18 cellular contexts compared by ENCODE assay signal in genomic region chr2:38850045-38850444, GRCh38. TPM values are rescaled to one million over a fixed set of nuclear protein-coding genes. Genes with fewer than 3 reads are reported as not detected.
DNase-seq lines count a peak whose midpoint lies in the region; ATAC-seq and TF ChIP-seq lines count a peak whose summit lies in the region.
"Had no signal": no experiment of that assay in that cellular context is flagged by ENCODE, and none has a peak within 500 bp of the region (broad histone marks: within the 10 kb centered on the region; RNA-seq: fewer than 3 reads in every experiment).

No MANE protein-coding gene starts in this region.

- peaks cover 19% of the 10 kb centered on the region for H3K36me3 Mint-ChIP-seq in Caco-2 (ENCODE audit: insufficient read depth, unreplicated experiment)

- H3K27me3 ChIP-seq in Caco-2 (replicated peaks; ENCODE audit: control insufficient read depth, insufficient read depth, low read length) (no peaks in the 10 kb centered on the region), esophagus squamous epithelium (no peaks in the 10 kb centered on the region)
- H3K27me3 ChIP-seq: SJSA1, suprapubic skin had no signal

- no peak overlapping the region for H3K4me3 Mint-ChIP-seq in Caco-2 (ENCODE audit: unreplicated experiment)
- H3K4me3 Mint-ChIP-seq: brain, endodermal cell had no signal

- intact Hi-C loops in Caco-2 (cut with micrococcal nuclease; ENCODE audit: unreplicated experiment) = no loop called here
- intact Hi-C loops in esophagus squamous epithelium (cut with DNase I) = no loop called here

- H3K27ac Mint-ChIP-seq in Caco-2 (ENCODE audit: unreplicated experiment) = no peak overlapping the region
- H3K27ac Mint-ChIP-seq: brain, endodermal cell had no signal

- no peak for TF ChIP-seq POLR2A in esophagus squamous epithelium (IDR thresholded peaks at IDR 0.05)

- DNase-seq in GM12865 (ENCODE audit: low read depth) (peak; percentile 66), Caco-2 (no peak), esophagus squamous epithelium (lab: John Stamatoyannopoulos, UW) (no peak), nucleus accumbens (lab: John Stamatoyannopoulos, UW) (no peak)
- DNase-seq in activated CD8-positive, alpha-beta memory T cell treated with anti-CD3 and anti-CD28 coated beads for 24 hours = no peak
- DNase-seq: activated CD4-positive, CD25-positive, alpha-beta regulatory T cell; DMS153; endodermal cell; mesendoderm; NCI-H1105; NCI-H69 had no signal

- H3K36me3 ChIP-seq in Caco-2 (ENCODE audit: control insufficient read depth, insufficient read depth, low read length) (no peaks in the 10 kb centered on the region), esophagus squamous epithelium (peaks cover 0 to 84% (median 6%) of the 10 kb centered on the region in 3 donors)

- CTCF ChIA-PET in Caco-2 (lab: Charles Lee) = interaction anchor here (0.5 kb wide), 1 partner anchor 186 kb away, joined by 3 read pairs; no protein-coding TSS in a partner anchor

- H3K27me3 Mint-ChIP-seq in Caco-2 (ENCODE audit: insufficient read depth, unreplicated experiment) = no peaks in the 10 kb centered on the region

- no peak overlapping the region for H3K27ac ChIP-seq in esophagus squamous epithelium
- H3K27ac ChIP-seq: SJSA1, suprapubic skin had no signal

- peak; percentile 94 for ATAC-seq in GM19351 (IDR thresholded peaks at IDR 0.05; ENCODE audit: unreplicated experiment)
- ATAC-seq in HG02642 (IDR thresholded peaks at IDR 0.05; ENCODE audit: poor library complexity, unreplicated experiment) = peak; percentile 87
- ATAC-seq in HG03378 (IDR thresholded peaks at IDR 0.05; ENCODE audit: unreplicated experiment) = peak; percentile 94

- WGBS in esophagus squamous epithelium, 2 donors = 60 to 78% methylated on average over 3 of the region's 3 CpGs

- no TSS peak for BruUV-seq in Caco-2 (replicated peaks; lab: Mats Ljungman, UMichigan)

- no peaks in the 10 kb centered on the region for H3K9me3 ChIP-seq in Caco-2
- H3K9me3 ChIP-seq in esophagus squamous epithelium = no peaks in the 10 kb centered on the region
- H3K9me3 ChIP-seq: SJSA1, suprapubic skin had no signal

- H3K4me1 Mint-ChIP-seq in Caco-2 (ENCODE audit: low read depth, unreplicated experiment) = no peaks in the 10 kb centered on the region
- H3K4me1 Mint-ChIP-seq: brain, endodermal cell had no signal

- POLR2A ChIA-PET in Caco-2 (lab: Charles Lee) = no interaction called here

- no peaks in the 10 kb centered on the region for H3K9me3 Mint-ChIP-seq in Caco-2 (ENCODE audit: unreplicated experiment)
- H3K9me3 Mint-ChIP-seq: brain, endodermal cell had no signal

- TF ChIP-seq CTCF in GM12865 (IDR thresholded peaks at IDR 0.05; ENCODE audit: insufficient read depth, low read depth, low read length, missing control alignments) (no peak), Caco-2 (IDR thresholded peaks at IDR 0.05; ENCODE audit: insufficient read depth in 1 of 2, low read depth in 1 of 2, low read length in 1 of 2, severe bottlenecking in 1 of 2, unreplicated experiment in 1 of 2) (no peak), esophagus squamous epithelium (IDR thresholded peaks at IDR 0.05) (no peak)

- H3K4me1 ChIP-seq in Caco-2 (no peaks in the 10 kb centered on the region), esophagus squamous epithelium (no peaks in the 10 kb centered on the region)
- H3K4me1 ChIP-seq: SJSA1, suprapubic skin had no signal

- H3K4me3 ChIP-seq in GM12865 (ENCODE audit: low read depth, low read length) (no peak overlapping the region), Caco-2 (ENCODE audit: low read depth, low read length) (no peak overlapping the region), esophagus squamous epithelium (no peak overlapping the region)
- H3K4me3 ChIP-seq: SJSA1, suprapubic skin had no signal

RNA-seq across cellular contexts. Expression of gene DHX57, which starts 25.7 kb away (rescaled TPM):
- total RNA-seq in Caco-2 (2022) (18.3 and 20.6 TPM in 2 replicates), esophagus squamous epithelium (10 to 100 TPM in 2 of 4 donors, 1 to 10 TPM in 2; 7.1 to 13.5 (median 10.1) TPM)

RNA-seq across cellular contexts. Expression of gene MORN2, which starts 25.7 kb away (rescaled TPM):
- total RNA-seq in Caco-2 (2022) = 4.8 and 5.5 TPM in 2 replicates
- total RNA-seq in esophagus squamous epithelium = 10 to 100 TPM in 2 of 4 donors, 1 to 10 TPM in 2; 6.1 to 14.9 (median 10.6) TPM

RNA-seq across cellular contexts. Expression of gene ARHGEF33, which starts 39.6 kb away (rescaled TPM):
- 0.26 TPM in 1 of 2 replicates, not detected in the other for total RNA-seq in Caco-2 (2022)
- under 1 TPM; 0.04 to 0.49 (median 0.35) TPM for total RNA-seq in esophagus squamous epithelium
- total RNA-seq: HT1080, SJSA1 had no signal
